In genomic region chr17:76271669-76272540, GRCh38 we compare ENCODE assay signal across 1 cellular context.
A peak's percentile ranks its signal among the peaks of the same experiment; 100 is the strongest.
TF ChIP-seq lines count a peak whose summit lies in the region.

No MANE protein-coding gene starts in this region.

TF ChIP-seq in GM12878, 131 proteins besides CTCF, POLR2A, EP300 and RAD21 (continued from another document and continues in another):
- TF ChIP-seq POU2F2 (IDR thresholded peaks at IDR 0.05; ENCODE audit: borderline replicate concordance, low read depth, low read length) (peak; percentile 86; the same call in 2 of the 3 replicates), BMI1 (IDR thresholded peaks at IDR 0.05; ENCODE audit: borderline replicate concordance) (no peak; the same call in 1 of the 2 replicates), CREM (IDR thresholded peaks at IDR 0.05; ENCODE audit: low read depth) (peak; percentile 89), ELK1 (IDR thresholded peaks at IDR 0.05; ENCODE audit: low read depth, low read length) (peak; percentile 76), SKIL (IDR thresholded peaks at IDR 0.05; ENCODE audit: low read depth, poor library complexity, severe bottlenecking) (peak; percentile 13), NFXL1 (IDR thresholded peaks at IDR 0.05; ENCODE audit: borderline replicate concordance) (no peak), BACH1 (IDR thresholded peaks at IDR 0.05; ENCODE audit: borderline replicate concordance) (peak; percentile 94), ZSCAN29 (IDR thresholded peaks at IDR 0.05) (no peak), BHLHE40 (IDR thresholded peaks at IDR 0.05; ENCODE audit: borderline replicate concordance in 1 of 2, low read depth in 2 of 2, low read length in 1 of 2) (peak; percentile 93 to 95), E4F1 (IDR thresholded peaks at IDR 0.05; ENCODE audit: borderline replicate concordance, partially characterized antibody) (peak; percentile 15), SPI1 (IDR thresholded peaks at IDR 0.05; ENCODE audit: borderline replicate concordance, insufficient read depth, low read depth, low read length) (peak; percentile 23; the same call in 1 of the 2 replicates), ATF7 (IDR thresholded peaks at IDR 0.05; ENCODE audit: low read depth) (no peak), ZNF687 (IDR thresholded peaks at IDR 0.05) (peak; percentile 41; the same call in 1 of the 2 replicates), MEF2A (IDR thresholded peaks at IDR 0.05; ENCODE audit: insufficient read depth, low read depth, low read length) (peak; percentile 83), PKNOX1 (IDR thresholded peaks at IDR 0.05) (no peak; the same call in 1 of the 2 replicates), HSF1 (IDR thresholded peaks at IDR 0.05; ENCODE audit: low read depth, low read length) (no peak), NR2F1 (conservative IDR thresholded peaks at IDR 0.05) (peak; percentile 58), TAF1 (IDR thresholded peaks at IDR 0.05; ENCODE audit: borderline replicate concordance, low read depth, low read length) (peak; percentile 91), RFX5 (IDR thresholded peaks at IDR 0.05; ENCODE audit: low read depth, low read length) (no peak; the same call in 1 of the 2 replicates), POLR2AphosphoS2 (IDR thresholded peaks at IDR 0.05; ENCODE audit: low read depth, low read length) (peak; percentile 75; the same call in 1 of the 2 replicates), HDAC2 (IDR thresholded peaks at IDR 0.05) (no peak), HDAC6 (IDR thresholded peaks at IDR 0.05; ENCODE audit: unreplicated experiment) (peak; percentile 81), SP1 (IDR thresholded peaks at IDR 0.05; ENCODE audit: low read depth, low read length) (peak; percentile 89), BCL3 (IDR thresholded peaks at IDR 0.05; ENCODE audit: borderline replicate concordance, insufficient read depth, low read depth, low read length, poor library complexity, severe bottlenecking) (peak; percentile 97), MEF2B (IDR thresholded peaks at IDR 0.05; ENCODE audit: partially characterized antibody, poor library complexity, severe bottlenecking) (peak; percentile 65), ZNF274 (IDR thresholded peaks at IDR 0.05; ENCODE audit: insufficient read depth, insufficient read length) (no peak), ZBTB4 (CRISPR knock-in tag; IDR thresholded peaks at IDR 0.05) (0 out of 2 replicates have a peak, but pooled peaks have one; percentile 28), EGR1 (IDR thresholded peaks at IDR 0.05; ENCODE audit: borderline replicate concordance in 1 of 2, low read depth in 2 of 2, low read length in 2 of 2) (peak in 1 of 2 experiments; percentile 78; a peak in 2 of 3 replicates), PAX8 (IDR thresholded peaks at IDR 0.05) (no peak), TCF3 (IDR thresholded peaks at IDR 0.05; ENCODE audit: borderline replicate concordance, insufficient read depth, low read depth, low read length) (peak; percentile 96), SMC3 (IDR thresholded peaks at IDR 0.05; ENCODE audit: borderline replicate concordance, low read length) (peak; percentile 22; the same call in 1 of the 2 replicates), CEBPZ (IDR thresholded peaks at IDR 0.05; ENCODE audit: low read depth, low read length) (no peak), IRF3 (IDR thresholded peaks at IDR 0.05) (peak; percentile 27; the same call in 1 of the 2 replicates)
